25 cellular contexts compared by ENCODE assay signal in genomic region chr18:59743561-59743960, GRCh38. TPM values are rescaled to one million over a fixed set of nuclear protein-coding genes. Genes with fewer than 3 reads are reported as not detected.
DNase-seq lines count a peak whose midpoint lies in the region; FAIRE-seq and TF ChIP-seq lines count a peak whose summit lies in the region.
"Had no signal": no experiment of that assay in that cellular context is flagged by ENCODE, and none has a peak within 500 bp of the region (broad histone marks: within the 10 kb centered on the region; RNA-seq: fewer than 3 reads in every experiment).

No MANE protein-coding gene starts in this region.

- no peaks in the 10 kb centered on the region for H3K36me3 ChIP-seq in astrocyte (ENCODE audit: insufficient read depth, low read length)
- no peaks in the 10 kb centered on the region for H3K36me3 ChIP-seq in smooth muscle cell (ENCODE audit: low read depth)
- no peaks in the 10 kb centered on the region for H3K36me3 ChIP-seq in A673 (ENCODE audit: insufficient read depth, low read length, poor library complexity, severe bottlenecking)
- H3K36me3 ChIP-seq in vagina, result no peaks in the 10 kb centered on the region
- H3K36me3 ChIP-seq: cardiac muscle cell, heart left ventricle, uterus had no signal

- DNase-seq in HCEC 1CT (peak; percentile 79), astrocyte (ENCODE audit: low read depth) (peak; percentile 66), fibroblast of pulmonary artery (ENCODE audit: low read depth) (peak; percentile 63), smooth muscle cell (lab: John Stamatoyannopoulos, UW; ENCODE audit: unreplicated experiment) (no peak), HT-29 (ENCODE audit: low spot score) (no peak), A673 (ENCODE audit: low spot score) (no peak), vagina (ENCODE audit: extremely low spot score in 2 of 2) (no peak)
- DNase-seq: activated CD8-positive, alpha-beta memory T cell treated with anti-CD3 and anti-CD28 coated beads for 24 hours; activated gamma-delta T cell treated with Interleukin-2 at 50 U/mL for 16 hours; activated T-cell treated with anti-CD3 and anti-CD28 coated beads, Interleukin-2, amount 50 U/mL, for 24 hours; CD4-positive, alpha-beta memory T cell; endodermal cell; heart left ventricle; KG1; naive B cell; NCI-H146; NCI-H510A; nucleus accumbens; stimulated activated CD4-positive, alpha-beta T cell treated with anti-CD3 and anti-CD28 coated beads, Interleukin-4, amount 100 ng/mL, for 24 hours; stimulated activated naive CD4-positive, alpha-beta T cell; uterus had no signal

- FAIRE-seq in astrocyte (lab: Jason Lieb, UNC), result peak; percentile 55
- FAIRE-seq: H1, HTR-8/SVneo had no signal

- no peak overlapping the region for H3K4me3 Mint-ChIP-seq in astrocyte (ENCODE audit: unreplicated experiment)
- H3K4me3 Mint-ChIP-seq: activated T-cell treated with anti-CD3 and anti-CD28 coated beads, Interleukin-2, amount 50 U/mL, for 24 hours; CD4-positive, alpha-beta memory T cell; endodermal cell; naive B cell; T-helper 1 cell treated with Interleukin-12 subunit alpha and Interleukin-12 subunit beta and Interleukin-4 antibody, amounts not matched to agents 30 μg/mL and 1 μg/mL, for 36 hours had no signal

- H3K27me3 Mint-ChIP-seq in astrocyte (ENCODE audit: low read depth, unreplicated experiment), result no peaks in the 10 kb centered on the region
- H3K27me3 Mint-ChIP-seq: activated T-cell treated with anti-CD3 and anti-CD28 coated beads, Interleukin-2, amount 50 U/mL, for 24 hours had no signal

- no peak for TF ChIP-seq CTCF in astrocyte (IDR thresholded peaks at IDR 0.05; ENCODE audit: insufficient read depth, low read depth, low read length)
- no peak for TF ChIP-seq CTCF in fibroblast of pulmonary artery (IDR thresholded peaks at IDR 0.05; ENCODE audit: low read length, missing control alignments)
- no peak for TF ChIP-seq CTCF in smooth muscle cell (IDR thresholded peaks at IDR 0.05; ENCODE audit: borderline replicate concordance, insufficient read depth, poor library complexity, severe bottlenecking)
- no peak for TF ChIP-seq CTCF in A673 (conservative IDR thresholded peaks at IDR 0.05; ENCODE audit: low read depth, low read length)
- no peak for TF ChIP-seq CTCF in vagina (IDR thresholded peaks at IDR 0.05)

- no peak overlapping the region for H2AFZ ChIP-seq in astrocyte (ENCODE audit: low read depth, low read length)
- no peak overlapping the region for H2AFZ ChIP-seq in smooth muscle cell (ENCODE audit: low read depth)

- H3K4me1 ChIP-seq in astrocyte (ENCODE audit: insufficient read depth, low read length) (peaks cover 25% of the 10 kb centered on the region), smooth muscle cell (ENCODE audit: low read depth) (no peaks in the 10 kb centered on the region), A673 (ENCODE audit: insufficient read depth, low read length, poor library complexity, severe bottlenecking) (no peaks in the 10 kb centered on the region), vagina (no peaks in the 10 kb centered on the region)
- H3K4me1 ChIP-seq: uterus had no signal

- H3K27ac ChIP-seq in astrocyte (ENCODE audit: low read depth, low read length) (peak overlapping the region; percentile 85), smooth muscle cell (ENCODE audit: low read depth) (peak overlapping the region; percentile 81), A673 (ENCODE audit: low read depth, low read length, poor library complexity, severe bottlenecking) (no peak overlapping the region), vagina (no peak overlapping the region)
- H3K27ac ChIP-seq: heart left ventricle, uterus had no signal

- H3K4me3 ChIP-seq in astrocyte (ENCODE audit: insufficient read depth, low read depth, low read length) (no peak overlapping the region), fibroblast of pulmonary artery (replicated peaks; ENCODE audit: low read depth, low read length) (no peak overlapping the region), smooth muscle cell (no peak overlapping the region), A673 (ENCODE audit: low read depth, low read length, poor library complexity, severe bottlenecking) (no peak overlapping the region), vagina (no peak overlapping the region)
- H3K4me3 ChIP-seq: cardiac muscle cell, heart left ventricle, uterus had no signal

- peaks cover 8% of the 10 kb centered on the region for H3K9me3 Mint-ChIP-seq in astrocyte (ENCODE audit: unreplicated experiment)
- H3K9me3 Mint-ChIP-seq: activated T-cell treated with anti-CD3 and anti-CD28 coated beads, Interleukin-2, amount 50 U/mL, for 24 hours; T-helper 1 cell treated with Interleukin-12 subunit alpha and Interleukin-12 subunit beta and Interleukin-4 antibody, amounts not matched to agents 30 μg/mL and 1 μg/mL, for 36 hours had no signal

- TF ChIP-seq POLR2A in vagina (IDR thresholded peaks at IDR 0.05), result no peak

- BruUV-seq in A673 (replicated peaks; lab: Mats Ljungman, UMichigan), result no TSS peak

- intact Hi-C loops in A673 (cut with micrococcal nuclease; ENCODE audit: unreplicated experiment) (no loop called here), vagina (cut with DNase I) (no loop called here)

- H3K9me3 ChIP-seq in astrocyte (ENCODE audit: insufficient read depth, low read depth, low read length), result no peaks in the 10 kb centered on the region
- H3K9me3 ChIP-seq in smooth muscle cell (replicated peaks; ENCODE audit: low read depth), result no peaks in the 10 kb centered on the region
- H3K9me3 ChIP-seq in A673 (ENCODE audit: low read depth, low read length, poor library complexity, severe bottlenecking), result no peaks in the 10 kb centered on the region
- no peaks in the 10 kb centered on the region for H3K9me3 ChIP-seq in vagina
- H3K9me3 ChIP-seq: uterus had no signal

- 26% methylated on average over 3 of the region's 3 CpGs for WGBS in smooth muscle cell (ENCODE audit: low lambda C conversion rate)

- H3F3A ChIP-seq in smooth muscle cell (ENCODE audit: low read depth), result no peaks in the 10 kb centered on the region

- no peaks in the 10 kb centered on the region for H4K20me1 ChIP-seq in astrocyte (ENCODE audit: insufficient read depth, low read length)
- no peaks in the 10 kb centered on the region for H4K20me1 ChIP-seq in smooth muscle cell (ENCODE audit: low read depth)

- H3K9ac ChIP-seq in astrocyte (ENCODE audit: low read length) (peak overlapping the region; percentile 32), smooth muscle cell (ENCODE audit: low read depth) (peak overlapping the region; percentile 40)

- POLR2A ChIA-PET in A673 (lab: Charles Lee; ENCODE audit: low non-redundant PET), result no interaction called here

- H3K4me2 ChIP-seq in astrocyte (ENCODE audit: low read length), result peak overlapping the region; percentile 56
- peak overlapping the region; percentile 65 for H3K4me2 ChIP-seq in smooth muscle cell

- H3K36me3 Mint-ChIP-seq in astrocyte (ENCODE audit: low read depth, unreplicated experiment), result peaks cover 2% of the 10 kb centered on the region
- H3K36me3 Mint-ChIP-seq: CD4-positive, alpha-beta memory T cell had no signal

- H3K4me1 Mint-ChIP-seq in astrocyte (ENCODE audit: low read depth, unreplicated experiment), result peaks cover 27% of the 10 kb centered on the region
- H3K4me1 Mint-ChIP-seq: CD4-positive, alpha-beta memory T cell; naive B cell had no signal

- H3K79me2 ChIP-seq in astrocyte (ENCODE audit: insufficient read depth, low read length) (no peaks in the 10 kb centered on the region), smooth muscle cell (ENCODE audit: low read depth) (no peaks in the 10 kb centered on the region)

- H3K27ac Mint-ChIP-seq in astrocyte (ENCODE audit: unreplicated experiment), result peak overlapping the region; percentile 72
- H3K27ac Mint-ChIP-seq: activated T-cell treated with anti-CD3 and anti-CD28 coated beads, Interleukin-2, amount 50 U/mL, for 24 hours; CD4-positive, alpha-beta memory T cell; endodermal cell; naive B cell; T-helper 1 cell treated with Interleukin-12 subunit alpha and Interleukin-12 subunit beta and Interleukin-4 antibody, amounts not matched to agents 30 μg/mL and 1 μg/mL, for 36 hours had no signal

- CTCF ChIA-PET in A673 (lab: Charles Lee), result no interaction called here

- no peaks in the 10 kb centered on the region for H3K27me3 ChIP-seq in astrocyte (ENCODE audit: insufficient read depth, low read length)
- no peaks in the 10 kb centered on the region for H3K27me3 ChIP-seq in smooth muscle cell (ENCODE audit: low read depth)
- H3K27me3 ChIP-seq in A673 (replicated peaks; ENCODE audit: insufficient read depth, low read depth, low read length, poor library complexity), result no peaks in the 10 kb centered on the region
- no peaks in the 10 kb centered on the region for H3K27me3 ChIP-seq in vagina
- H3K27me3 ChIP-seq: heart left ventricle, uterus had no signal

RNA-seq across cellular contexts. Expression of gene CCBE1, which starts 46.3 kb away (rescaled TPM):
- 2.7 and 4.1 TPM in 2 replicates for total RNA-seq in astrocyte
- under 0.01 and 3.1 TPM in 2 replicates for total RNA-seq in smooth muscle cell
- 1.5 TPM in 1 of 2 replicates, not detected in the other for polyA plus RNA-seq in smooth muscle cell
- total RNA-seq in HT-29 (2014; rRNA removed; shearing (Covaris generic)), result not detected in 2 replicates
- total RNA-seq in A673 (2021), result 0.42 TPM in 1 of 2 replicates, not detected in the other
- total RNA-seq in vagina, result 2.9 TPM
- total RNA-seq: CD4-positive, alpha-beta memory T cell had no signal
- polyA plus RNA-seq: CD4-positive, alpha-beta memory T cell had no signal

Comparison
In these comparisons a context has a peak if more than half of its experiments do, and no peak if none do; other contexts are left out.
1. DNase-seq: peak in HCEC 1CT (single experiment), astrocyte (single experiment) and fibroblast of pulmonary artery (single experiment); none in smooth muscle cell (single experiment), HT-29 (single experiment), A673 (single experiment) and vagina (0 of 2).
2. H3K27ac ChIP-seq: peak in astrocyte (single experiment) and smooth muscle cell (single experiment); none in A673 (single experiment) and vagina (single experiment).